Comparison of ENCODE assay signal across 8 cellular contexts in genomic region chr7:106947244-106947728, GRCh38.
DNase-seq lines count a peak whose midpoint lies in the region; ATAC-seq, FAIRE-seq and TF ChIP-seq lines count a peak whose summit lies in the region.

No MANE protein-coding gene starts in this region.

- no peaks in the 10 kb centered on the region for H3F3A ChIP-seq in OCI-LY1 (ENCODE audit: insufficient read depth, low read length)

- H3K9ac ChIP-seq in OCI-LY1 (ENCODE audit: low read length) = no peak overlapping the region
- no peak overlapping the region for H3K9ac ChIP-seq in astrocyte (ENCODE audit: low read length)

- H4K20me1 ChIP-seq in OCI-LY1 (ENCODE audit: insufficient read depth, low read length) (no peaks in the 10 kb centered on the region), astrocyte (ENCODE audit: insufficient read depth, low read length) (no peaks in the 10 kb centered on the region)

- H3K27me3 ChIP-seq in OCI-LY1 (ENCODE audit: insufficient read depth, low read length) (peaks cover 5% of the 10 kb centered on the region; the same call in 1 of the 2 replicates), astrocyte (ENCODE audit: insufficient read depth, low read length) (no peaks in the 10 kb centered on the region), small intestine (ENCODE audit: control insufficient read depth in 2 of 2, insufficient read depth in 2 of 2, low read length in 2 of 2) (no peaks in the 10 kb centered on the region)

- no peaks in the 10 kb centered on the region for H3K4me1 ChIP-seq in OCI-LY1 (ENCODE audit: insufficient read depth, low read length, severe bottlenecking)
- H3K4me1 ChIP-seq in astrocyte (ENCODE audit: insufficient read depth, low read length) = no peaks in the 10 kb centered on the region
- H3K4me1 ChIP-seq in small intestine (ENCODE audit: control insufficient read depth in 2 of 2, insufficient read depth in 1 of 2, low read depth in 1 of 2, low read length in 1 of 2) = no peaks in the 10 kb centered on the region

- peaks cover 4% of the 10 kb centered on the region for H3K27me3 Mint-ChIP-seq in astrocyte (ENCODE audit: low read depth, unreplicated experiment)

- in situ Hi-C loops in KBM-7 (cut with MboI; ENCODE audit: low pct_unique_long_range_greater_than_20kb, low sequenced_read_pairs) = no loop called here

- H3K4me3 Mint-ChIP-seq in astrocyte (ENCODE audit: unreplicated experiment) = no peak overlapping the region

- WGBS in small intestine, 3 donors = 0 to 8% (median 6%) methylated on average over 1 of the region's 1 CpG

- FAIRE-seq in astrocyte (lab: Jason Lieb, UNC) (no peak), small intestine (lab: Jason Lieb, UNC) (no peak)

- H2AFZ ChIP-seq in OCI-LY1 (ENCODE audit: low read length) = no peak overlapping the region
- H2AFZ ChIP-seq in astrocyte (ENCODE audit: low read depth, low read length) = no peak overlapping the region

- H3K4me3 ChIP-seq in AG10803 (ENCODE audit: low read length) = no peak overlapping the region
- no peak overlapping the region for H3K4me3 ChIP-seq in GM12875 (ENCODE audit: low read depth, low read length)
- H3K4me3 ChIP-seq in OCI-LY1 (ENCODE audit: low read depth, low read length, poor library complexity, severe bottlenecking) = no peak overlapping the region
- no peak overlapping the region for H3K4me3 ChIP-seq in astrocyte (ENCODE audit: insufficient read depth, low read depth, low read length)
- H3K4me3 ChIP-seq in small intestine (ENCODE audit: low read depth in 1 of 2, low read length in 2 of 2) = no peak overlapping the region

- H3K27ac Mint-ChIP-seq in astrocyte (ENCODE audit: unreplicated experiment) = no peak overlapping the region

- peak; percentile 87 for TF ChIP-seq CTCF in AG10803 (conservative IDR thresholded peaks at IDR 0.05; ENCODE audit: low read length)
- TF ChIP-seq CTCF in GM12875 (IDR thresholded peaks at IDR 0.05; ENCODE audit: borderline replicate concordance, insufficient read depth, low read depth, low read length) = peak; percentile 45; the same call in 1 of the 2 replicates
- TF ChIP-seq CTCF in OCI-LY1 (IDR thresholded peaks at IDR 0.05; ENCODE audit: low read length) = peak; percentile 88
- TF ChIP-seq CTCF in astrocyte (IDR thresholded peaks at IDR 0.05; ENCODE audit: insufficient read depth, low read depth, low read length) = peak; percentile 77

- no peaks in the 10 kb centered on the region for H3K36me3 ChIP-seq in OCI-LY1 (ENCODE audit: insufficient read depth, low read length)
- no peaks in the 10 kb centered on the region for H3K36me3 ChIP-seq in astrocyte (ENCODE audit: insufficient read depth, low read length)
- H3K36me3 ChIP-seq in small intestine (ENCODE audit: control insufficient read depth in 2 of 2, insufficient read depth in 2 of 2, low read length in 2 of 2) = no peaks in the 10 kb centered on the region

- H3K27ac ChIP-seq in OCI-LY1 (ENCODE audit: low read depth, low read length, poor library complexity, severe bottlenecking) = no peak overlapping the region
- no peak overlapping the region for H3K27ac ChIP-seq in astrocyte (ENCODE audit: low read depth, low read length)
- H3K27ac ChIP-seq in small intestine (ENCODE audit: low read depth in 1 of 2, low read length in 1 of 2) = no peak overlapping the region

- peaks cover 2% of the 10 kb centered on the region for H3K4me1 Mint-ChIP-seq in astrocyte (ENCODE audit: low read depth, unreplicated experiment)

- H3K9me2 ChIP-seq in OCI-LY1 (ENCODE audit: low read depth, low read length) = no peaks in the 10 kb centered on the region

- ATAC-seq in GM19467 (IDR thresholded peaks at IDR 0.05; ENCODE audit: unreplicated experiment) = no peak

- H3K79me2 ChIP-seq in OCI-LY1 (ENCODE audit: insufficient read depth, low read length) (no peaks in the 10 kb centered on the region), astrocyte (ENCODE audit: insufficient read depth, low read length) (no peaks in the 10 kb centered on the region)

- H3K9me3 ChIP-seq in OCI-LY1 (ENCODE audit: low read length) (no peaks in the 10 kb centered on the region), astrocyte (ENCODE audit: insufficient read depth, low read depth, low read length) (no peaks in the 10 kb centered on the region), small intestine (ENCODE audit: control insufficient read depth, low read depth) (no peaks in the 10 kb centered on the region)

- H3K36me3 Mint-ChIP-seq in astrocyte (ENCODE audit: low read depth, unreplicated experiment) = no peaks in the 10 kb centered on the region

- DNase-seq in AG10803 (ENCODE audit: low read depth) (peak; percentile 71), KBM-7 (peak; percentile 75), astrocyte (ENCODE audit: low read depth) (peak; percentile 39), hippocampal formation (lab: John Stamatoyannopoulos, UW) (peak; percentile 17 to 60), small intestine (peak; percentile 17)

- H3K9me3 Mint-ChIP-seq in astrocyte (ENCODE audit: unreplicated experiment) = no peaks in the 10 kb centered on the region

- H3K4me2 ChIP-seq in OCI-LY1 (ENCODE audit: low read length) = no peak overlapping the region
- no peak overlapping the region for H3K4me2 ChIP-seq in astrocyte (ENCODE audit: low read length)

Comparison
In these comparisons a context has a peak if more than half of its experiments do, and no peak if none do; other contexts are left out.
1. DNase-seq: peak in every context shown above with its lines; median percentile 75 in KBM-7; 71 in AG10803; 39 in astrocyte; 38 in hippocampal formation; 17 in small intestine.